In genomic region chr12:31408778-31409177, GRCh38 we compare ENCODE assay signal across 23 cellular contexts.
"Had no signal": no experiment of that assay in that cellular context is flagged by ENCODE, and none has a peak within 500 bp of the region (broad histone marks: within the 10 kb centered on the region; RNA-seq: fewer than 3 reads in every experiment).

No MANE protein-coding gene starts in this region.

- H3K4me2 ChIP-seq: smooth muscle cell had no signal

- H3K36me3 ChIP-seq: ovary, upper lobe of right lung had no signal

- H3K27ac ChIP-seq: lower lobe of right lung, ovary, right atrium auricular region, right lobe of liver, suprapubic skin, thoracic aorta, tibial artery, upper lobe of right lung had no signal

- H3K9me3 Mint-ChIP-seq: mesothelial cell of epicardium; natural killer cell; nephron progenitor cell; stimulated activated naive B cell treated with anti-CD40 and anti-IgM and Interleukin-4, amounts not matched to agents 10 μg/mL and 1 μg/mL and 100 μg/mL, for 72 hours had no signal

- H3K27ac Mint-ChIP-seq: mesothelial cell of epicardium; natural killer cell; nephron progenitor cell; progenitor cell of endocrine pancreas; stimulated activated naive B cell treated with anti-CD40 and anti-IgM and Interleukin-4, amounts not matched to agents 10 μg/mL and 1 μg/mL and 100 μg/mL, for 72 hours had no signal

- H3K4me1 Mint-ChIP-seq: mesothelial cell of epicardium, natural killer cell, nephron progenitor cell had no signal

- H3K4me1 ChIP-seq: lower lobe of right lung, right atrium auricular region, right lobe of liver, suprapubic skin, tibial artery, upper lobe of right lung had no signal

- H3K27me3 Mint-ChIP-seq: naive B cell; progenitor cell of endocrine pancreas; stimulated activated naive B cell treated with anti-CD40 and anti-IgM and Interleukin-4, amounts not matched to agents 10 μg/mL and 1 μg/mL and 100 μg/mL, for 72 hours had no signal

- ATAC-seq: lower lobe of right lung; natural killer cell; right lobe of liver; stimulated activated naive B cell treated with anti-CD40 and anti-IgM and Interleukin-4, amounts not matched to agents 10 μg/mL and 1 μg/mL and 100 μg/mL, for 72 hours; stimulated activated naive CD8-positive, alpha-beta T cell treated with anti-CD3 and anti-CD28 coated beads, Interleukin-15, Interleukin-2, amounts not matched to agents 100 U/mL and 50 U/mL, for 24 hours; upper lobe of right lung had no signal

- DNase-seq: hippocampal formation; islet precursor cell; lower lobe of right lung; mammary epithelial cell; mesenchymal stem cell; naive B cell; natural killer cell; nephron progenitor cell; ovary; right lobe of liver; stimulated activated CD4-positive, alpha-beta T cell treated with anti-CD3 and anti-CD28 coated beads, Interleukin-2, amount 100 ng/mL, for 24 hours; stimulated activated CD4-positive, alpha-beta T cell treated with anti-CD3 and anti-CD28 coated beads, Interleukin-4, amount 100 ng/mL, for 1 hour; stimulated activated naive B cell treated with anti-CD40 and anti-IgM and Interleukin-4, amounts not matched to agents 10 μg/mL and 1 μg/mL and 100 μg/mL, for 72 hours; stimulated activated naive CD8-positive, alpha-beta T cell treated with anti-CD3 and anti-CD28 coated beads, Interleukin-15, Interleukin-2, amounts not matched to agents 100 U/mL and 50 U/mL, for 24 hours; tibial artery; trophoblast cell; upper lobe of right lung had no signal

- H3K4me3 ChIP-seq: lower lobe of right lung, ovary, right atrium auricular region, right lobe of liver, smooth muscle cell, suprapubic skin, thoracic aorta, tibial artery, upper lobe of right lung had no signal

- H3K4me3 Mint-ChIP-seq: mesothelial cell of epicardium; naive B cell; natural killer cell; nephron progenitor cell; stimulated activated naive B cell treated with anti-CD40 and anti-IgM and Interleukin-4, amounts not matched to agents 10 μg/mL and 1 μg/mL and 100 μg/mL, for 72 hours had no signal

- H3K27me3 ChIP-seq: ovary, right atrium auricular region, right lobe of liver, suprapubic skin, tibial artery, upper lobe of right lung had no signal

- H3K9me3 ChIP-seq: lower lobe of right lung, ovary, right atrium auricular region, right lobe of liver, suprapubic skin, thoracic aorta, tibial artery, upper lobe of right lung had no signal

- H3K36me3 Mint-ChIP-seq: natural killer cell had no signal
